27 cellular contexts compared by ENCODE assay signal in genomic region chr9:136740069-136740468, GRCh38. TPM values are rescaled to one million over a fixed set of nuclear protein-coding genes. Genes with fewer than 3 reads are reported as not detected.
"Had no signal": no experiment of that assay in that cellular context is flagged by ENCODE, and none has a peak within 500 bp of the region (broad histone marks: within the 10 kb centered on the region; RNA-seq: fewer than 3 reads in every experiment).

No MANE protein-coding gene starts in this region.

- H3K4me1 ChIP-seq: ascending aorta had no signal

- H3K27ac ChIP-seq: ascending aorta, body of pancreas, SK-N-MC had no signal

- H3K9me3 ChIP-seq: ascending aorta, body of pancreas had no signal

- H3K27ac Mint-ChIP-seq: activated CD4-positive, alpha-beta memory T cell treated with anti-CD3 and anti-CD28 coated beads, Interleukin-2, amount 10 ng/mL, durations not matched to agents 7 days and 5 days; activated CD4-positive, alpha-beta T cell treated with anti-CD3 and anti-CD28 coated beads for 36 hours; activated T-helper 17 cell treated with anti-CD3 and anti-CD28 coated beads, Interleukin-2, amount 50 U/mL, for 72 hours; T-cell had no signal

- H3K4me3 Mint-ChIP-seq: activated CD4-positive, alpha-beta memory T cell treated with anti-CD3 and anti-CD28 coated beads, Interleukin-2, amount 10 ng/mL, durations not matched to agents 7 days and 5 days; activated CD4-positive, alpha-beta T cell treated with anti-CD3 and anti-CD28 coated beads for 36 hours; activated T-helper 17 cell treated with anti-CD3 and anti-CD28 coated beads, Interleukin-2, amount 50 U/mL, for 72 hours had no signal

- H3K36me3 ChIP-seq: ascending aorta had no signal

- ATAC-seq: activated CD4-positive, alpha-beta T cell treated with anti-CD3 and anti-CD28 coated beads for 36 hours; activated T-helper 17 cell treated with anti-CD3 and anti-CD28 coated beads, Interleukin-2, amount 50 U/mL, for 72 hours; body of pancreas; PC-3; T-cell had no signal

- H3K27me3 Mint-ChIP-seq: activated T-helper 17 cell treated with anti-CD3 and anti-CD28 coated beads, Interleukin-2, amount 50 U/mL, for 72 hours had no signal

- H3K36me3 Mint-ChIP-seq: T-cell had no signal

- H3K9me3 Mint-ChIP-seq: activated CD4-positive, alpha-beta memory T cell treated with anti-CD3 and anti-CD28 coated beads, Interleukin-2, amount 10 ng/mL, durations not matched to agents 7 days and 5 days; activated T-helper 17 cell treated with anti-CD3 and anti-CD28 coated beads, Interleukin-2, amount 50 U/mL, for 72 hours; T-cell had no signal

- H3K4me1 Mint-ChIP-seq: activated T-helper 17 cell treated with anti-CD3 and anti-CD28 coated beads, Interleukin-2, amount 50 U/mL, for 72 hours had no signal

- H3K4me3 ChIP-seq: ascending aorta, body of pancreas, SK-N-MC had no signal

- DNase-seq: activated CD4-positive, alpha-beta memory T cell treated with anti-CD3 and anti-CD28 coated beads, Interleukin-2, amount 10 ng/mL, durations not matched to agents 7 days and 5 days; activated CD4-positive, alpha-beta T cell treated with anti-CD3 and anti-CD28 coated beads for 36 hours; activated CD4-positive, alpha-beta T cell treated with anti-CD3 and anti-CD28 coated beads, Interleukin-2, amount 50 U/mL, for 1 hour; activated gamma-delta T cell; activated naive CD4-positive, alpha-beta T cell treated with anti-CD3 and anti-CD28 coated beads, Interleukin-2, amount 50 U/mL, for 16 hours; activated T-cell treated with anti-CD3 and anti-CD28 coated beads for 4 hours; activated T-cell treated with anti-CD3 and anti-CD28 coated beads, Interleukin-2, amount 50 U/mL, for 48 hours; body of pancreas; central memory CD4-positive, alpha-beta T cell; KG1; NCI-H1048; NCI-H146; NCI-H187 treated with DMSO at 0.1 percent for 48 hours; NCI-H2081 treated with DMSO at 0.1 percent for 48 hours; NCI-H446; NCI-H524; PC-3; T-cell; T-helper 2 cell; T1000 had no signal

RNA-seq across cellular contexts. Expression of gene LCN10, which starts 2.7 kb away (rescaled TPM):
- total RNA-seq: activated CD4-positive, alpha-beta memory T cell treated with anti-CD3 and anti-CD28 coated beads, Interleukin-2, amount 10 ng/mL, durations not matched to agents 7 days and 5 days; bronchial epithelial cell; LHCN-M2; M059J; PC-3 had no signal

RNA-seq across cellular contexts. Expression of gene LCN6, which starts 8.3 kb away (rescaled TPM):
- total RNA-seq: activated CD4-positive, alpha-beta T cell treated with anti-CD3 and anti-CD28 coated beads for 36 hours; activated CD8-positive, alpha-beta memory T cell treated with anti-CD3 and anti-CD28 coated beads for 36 hours; activated T-helper 17 cell treated with anti-CD3 and anti-CD28 coated beads, Interleukin-2, amount 50 U/mL, for 72 hours; body of pancreas; bronchial epithelial cell; LHCN-M2; M059J; PC-3; T-cell had no signal

RNA-seq across cellular contexts. Expression of gene LCN8, which starts 18.0 kb away (rescaled TPM):
- total RNA-seq: activated CD4-positive, alpha-beta memory T cell treated with anti-CD3 and anti-CD28 coated beads, Interleukin-2, amount 10 ng/mL, durations not matched to agents 7 days and 5 days; activated CD4-positive, alpha-beta T cell treated with anti-CD3 and anti-CD28 coated beads for 36 hours; activated CD8-positive, alpha-beta memory T cell treated with anti-CD3 and anti-CD28 coated beads for 36 hours; activated T-helper 17 cell treated with anti-CD3 and anti-CD28 coated beads, Interleukin-2, amount 50 U/mL, for 72 hours; ascending aorta; body of pancreas; bronchial epithelial cell; LHCN-M2; M059J; PC-3 had no signal

RNA-seq across cellular contexts. Expression of gene LCN15, which starts 24.2 kb away (rescaled TPM):
- total RNA-seq: activated CD4-positive, alpha-beta memory T cell treated with anti-CD3 and anti-CD28 coated beads, Interleukin-2, amount 10 ng/mL, durations not matched to agents 7 days and 5 days; activated CD4-positive, alpha-beta T cell treated with anti-CD3 and anti-CD28 coated beads for 36 hours; activated CD8-positive, alpha-beta memory T cell treated with anti-CD3 and anti-CD28 coated beads for 36 hours; activated T-helper 17 cell treated with anti-CD3 and anti-CD28 coated beads, Interleukin-2, amount 50 U/mL, for 72 hours; ascending aorta; body of pancreas; bronchial epithelial cell; LHCN-M2; M059J; PC-3; T-cell had no signal

RNA-seq across cellular contexts. Expression of gene DIPK1B, which starts 27.7 kb away (rescaled TPM):
- total RNA-seq: activated CD8-positive, alpha-beta memory T cell treated with anti-CD3 and anti-CD28 coated beads for 36 hours; activated T-helper 17 cell treated with anti-CD3 and anti-CD28 coated beads, Interleukin-2, amount 50 U/mL, for 72 hours; bronchial epithelial cell; LHCN-M2 had no signal
